8 cellular contexts compared by ENCODE assay signal in the genomic region with DNA sequence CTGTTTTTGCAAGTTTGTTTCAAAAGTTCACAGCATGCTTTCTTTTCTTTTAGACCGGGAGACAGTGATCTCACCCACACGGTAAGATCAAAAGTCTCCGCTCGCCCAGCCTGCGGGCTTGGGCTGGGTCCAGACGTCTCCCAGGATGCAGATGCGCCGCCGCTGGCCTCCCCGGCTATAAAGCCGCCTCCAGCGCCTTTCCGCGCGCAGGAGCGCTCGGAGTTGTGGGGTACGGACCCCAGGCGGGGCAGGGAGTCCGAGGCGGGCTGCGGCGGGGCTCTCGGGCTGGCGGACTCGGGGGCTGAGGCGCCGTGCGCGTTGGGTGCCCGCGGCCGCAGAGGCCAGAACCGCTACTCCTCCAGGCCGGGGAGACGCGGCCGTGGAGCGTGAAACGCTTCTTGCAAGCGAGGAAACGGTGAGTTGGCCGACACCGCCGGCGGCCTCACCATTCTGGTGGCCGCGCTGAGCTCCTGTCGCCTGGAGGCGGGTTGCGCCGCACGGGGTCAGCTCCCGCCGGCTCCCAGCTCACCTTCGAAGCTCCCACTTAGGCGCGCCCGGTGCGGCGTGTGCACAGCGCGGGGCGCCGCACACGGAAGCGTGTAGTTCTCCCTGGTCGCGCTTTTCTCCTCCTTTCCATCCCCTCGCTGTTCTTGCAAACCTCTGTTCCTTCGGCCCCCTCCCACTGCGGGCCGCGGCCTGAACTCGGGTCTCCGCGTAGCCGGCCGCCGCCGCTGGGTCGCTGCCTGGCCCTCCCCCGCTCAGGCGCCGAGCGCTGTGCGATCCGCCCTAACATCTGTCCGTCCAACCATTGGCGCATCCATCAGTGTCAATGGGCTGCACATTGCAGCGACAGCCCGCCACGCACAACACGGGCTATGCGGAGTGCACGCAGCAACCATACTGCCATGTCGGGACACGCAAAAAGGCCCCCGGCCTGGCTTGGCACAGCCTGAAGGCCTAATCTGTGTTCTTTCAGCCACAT. TPM values are rescaled to one million over a fixed set of nuclear protein-coding genes. Genes with fewer than 3 reads are reported as not detected.
A peak's percentile ranks its signal among the peaks of the same experiment; 100 is the strongest.
DNase-seq lines count a peak whose midpoint lies in the region; ATAC-seq and TF ChIP-seq lines count a peak whose summit lies in the region.

No MANE protein-coding gene starts in this region.

- H3K27ac ChIP-seq in SJCRH30 = peak overlapping the region; percentile 91

- H3K9me3 ChIP-seq in SJCRH30 (replicated peaks) = 0 out of 2 replicates have a peak, but pooled peaks cover 2% of the 10 kb centered on the region

- no peak for TF ChIP-seq CTCF in epithelial cell of proximal tubule (conservative IDR thresholded peaks at IDR 0.05; ENCODE audit: low read depth, low read length)

- peaks cover 25% of the 10 kb centered on the region for H3K36me3 ChIP-seq in SJCRH30

- no peak for ATAC-seq in GM21360 (IDR thresholded peaks at IDR 0.05; ENCODE audit: unreplicated experiment)

- DNase-seq in EL = peak; percentile 62
- DNase-seq in SJCRH30 = peak; percentile 68 to 77
- peak; percentile 13 for DNase-seq in epithelial cell of proximal tubule (ENCODE audit: low read depth)
- peak; percentile 76 for DNase-seq in myocyte (ENCODE audit: low read depth)
- no peak for DNase-seq in HT-29 (ENCODE audit: low spot score)
- DNase-seq in cerebellar cortex (ENCODE audit: low spot score) = no peak
- DNase-seq in NCI-H345 (lab: John Stamatoyannopoulos, UW) = no peak

- peaks cover 6% of the 10 kb centered on the region; the same call in 1 of the 2 replicates for H3K4me1 ChIP-seq in SJCRH30

- no peaks in the 10 kb centered on the region for H3K27me3 ChIP-seq in SJCRH30

- H3K4me3 ChIP-seq in SJCRH30 (peak overlapping the region; percentile 100), epithelial cell of proximal tubule (ENCODE audit: low read depth, low read length) (peak overlapping the region; percentile 63)

RNA-seq across cellular contexts. Expression of gene TSHZ3, which starts 2.3 kb away (rescaled TPM):
- 52.5 and 55.3 TPM in 2 replicates for total RNA-seq in SJCRH30 (2014; rRNA removed; shearing (Covaris generic))
- total RNA-seq in epithelial cell of proximal tubule (0.12 and 0.36 TPM in 2 replicates), myocyte (8.1 and 10.9 TPM in 2 replicates)
- 13.8 TPM for polyA plus RNA-seq in myocyte (2012)
- total RNA-seq in HT-29 (2014; rRNA removed; shearing (Covaris generic)) = not detected in 2 replicates

Comparison
In these comparisons a context has a peak if more than half of its experiments do, and no peak if none do; other contexts are left out.
1. DNase-seq: peak in EL (single experiment), SJCRH30 (2 of 2), epithelial cell of proximal tubule (single experiment) and myocyte (single experiment); none in HT-29 (single experiment), cerebellar cortex (single experiment) and NCI-H345 (single experiment).